In the genomic region with DNA sequence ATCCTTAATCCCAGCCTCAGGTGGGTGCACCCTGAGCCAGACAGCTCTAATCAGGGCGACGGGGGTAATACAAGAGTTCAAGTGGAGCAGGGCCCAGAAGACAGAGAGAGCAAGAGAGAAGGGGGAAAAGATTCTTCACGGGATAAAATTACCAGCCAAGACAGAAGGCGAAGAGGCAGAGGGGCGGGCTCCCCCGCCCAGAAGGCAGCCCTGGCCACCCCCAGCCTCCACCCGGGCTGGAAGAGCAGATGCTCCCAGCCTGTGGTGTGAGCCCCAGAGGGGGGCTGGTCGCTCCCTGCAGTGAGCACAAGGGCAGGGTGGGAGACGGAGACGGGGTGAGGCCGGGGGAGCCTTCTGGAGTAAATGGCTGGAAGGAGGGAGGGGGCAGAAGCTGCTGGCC, we compare ENCODE assay signal across 16 cellular contexts.
"Had no signal": no experiment of that assay in that cellular context is flagged by ENCODE, and none has a peak within 500 bp of the region (broad histone marks: within the 10 kb centered on the region; RNA-seq: fewer than 3 reads in every experiment).

No MANE protein-coding gene starts in this region.

- H3K4me3 Mint-ChIP-seq: immature natural killer cell; natural killer cell treated with Interleukin-12 subunit alpha and Interleukin-12 subunit beta and Interleukin-15 and Interleukin-18, amount 100 ng/mL, for 72 hours; stimulated activated naive B cell treated with anti-CD40 and anti-IgM and Interleukin-4, amounts not matched to agents 10 μg/mL and 1 μg/mL and 100 μg/mL, for 72 hours; stimulated activated naive CD8-positive, alpha-beta T cell treated with anti-CD3 and anti-CD28 coated beads, Interleukin-15, amount 100 ng/mL, for 72 hours had no signal

- H3K27me3 Mint-ChIP-seq: stimulated activated naive B cell treated with anti-CD40 and anti-IgM and Interleukin-4, amounts not matched to agents 10 μg/mL and 1 μg/mL and 100 μg/mL, for 72 hours; stimulated activated naive CD8-positive, alpha-beta T cell treated with anti-CD3 and anti-CD28 coated beads, Interleukin-15, amount 100 ng/mL, for 72 hours had no signal

- H3K4me1 Mint-ChIP-seq: immature natural killer cell; stimulated activated naive B cell treated with anti-CD40 and anti-IgM and Interleukin-4, amounts not matched to agents 10 μg/mL and 1 μg/mL and 100 μg/mL, for 72 hours; stimulated activated naive CD8-positive, alpha-beta T cell treated with anti-CD3 and anti-CD28 coated beads, Interleukin-15, amount 100 ng/mL, for 72 hours had no signal

- ATAC-seq: gastroesophageal sphincter; natural killer cell treated with Interleukin-12 subunit alpha and Interleukin-12 subunit beta and Interleukin-15 and Interleukin-18, amount 100 ng/mL, for 72 hours; stimulated activated naive B cell treated with anti-CD40 and anti-IgM and Interleukin-4, amounts not matched to agents 10 μg/mL and 1 μg/mL and 100 μg/mL, for 72 hours; stimulated activated naive CD8-positive, alpha-beta T cell treated with anti-CD3 and anti-CD28 coated beads, Interleukin-15, amount 100 ng/mL, for 72 hours; upper lobe of right lung had no signal

- H3K9me3 Mint-ChIP-seq: immature natural killer cell; natural killer cell treated with Interleukin-12 subunit alpha and Interleukin-12 subunit beta and Interleukin-15 and Interleukin-18, amount 100 ng/mL, for 72 hours; stimulated activated naive CD8-positive, alpha-beta T cell treated with anti-CD3 and anti-CD28 coated beads, Interleukin-15, amount 100 ng/mL, for 72 hours had no signal

- H3K36me3 Mint-ChIP-seq: natural killer cell treated with Interleukin-12 subunit alpha and Interleukin-12 subunit beta and Interleukin-15 and Interleukin-18, amount 100 ng/mL, for 72 hours; stimulated activated naive B cell treated with anti-CD40 and anti-IgM and Interleukin-4, amounts not matched to agents 10 μg/mL and 1 μg/mL and 100 μg/mL, for 72 hours had no signal

- H3K27ac Mint-ChIP-seq: immature natural killer cell; natural killer cell treated with Interleukin-12 subunit alpha and Interleukin-12 subunit beta and Interleukin-15 and Interleukin-18, amount 100 ng/mL, for 72 hours; stimulated activated naive B cell treated with anti-CD40 and anti-IgM and Interleukin-4, amounts not matched to agents 10 μg/mL and 1 μg/mL and 100 μg/mL, for 72 hours; stimulated activated naive CD8-positive, alpha-beta T cell treated with anti-CD3 and anti-CD28 coated beads, Interleukin-15, amount 100 ng/mL, for 72 hours had no signal

- DNase-seq: dermis blood vessel endothelial cell; esophagus squamous epithelium; foreskin fibroblast; immature natural killer cell; left ventricle myocardium inferior; mesenchymal stem cell; midbrain; sigmoid colon; stimulated activated CD4-positive, alpha-beta T cell treated with anti-CD3 and anti-CD28 coated beads, Interleukin-2, amount 100 ng/mL, for 24 hours; stimulated activated CD4-positive, alpha-beta T cell treated with anti-CD3 and anti-CD28 coated beads, Interleukin-4, amount 100 ng/mL, for 4 hours; stimulated activated naive B cell treated with anti-CD40 and anti-IgM and Interleukin-4, amounts not matched to agents 10 μg/mL and 1 μg/mL and 100 μg/mL, for 72 hours; stimulated activated naive CD8-positive, alpha-beta T cell treated with anti-CD3 and anti-CD28 coated beads, Interleukin-15, amount 100 ng/mL, for 72 hours; testis; upper lobe of right lung had no signal
